11 cellular contexts compared by ENCODE assay signal in the genomic region with DNA sequence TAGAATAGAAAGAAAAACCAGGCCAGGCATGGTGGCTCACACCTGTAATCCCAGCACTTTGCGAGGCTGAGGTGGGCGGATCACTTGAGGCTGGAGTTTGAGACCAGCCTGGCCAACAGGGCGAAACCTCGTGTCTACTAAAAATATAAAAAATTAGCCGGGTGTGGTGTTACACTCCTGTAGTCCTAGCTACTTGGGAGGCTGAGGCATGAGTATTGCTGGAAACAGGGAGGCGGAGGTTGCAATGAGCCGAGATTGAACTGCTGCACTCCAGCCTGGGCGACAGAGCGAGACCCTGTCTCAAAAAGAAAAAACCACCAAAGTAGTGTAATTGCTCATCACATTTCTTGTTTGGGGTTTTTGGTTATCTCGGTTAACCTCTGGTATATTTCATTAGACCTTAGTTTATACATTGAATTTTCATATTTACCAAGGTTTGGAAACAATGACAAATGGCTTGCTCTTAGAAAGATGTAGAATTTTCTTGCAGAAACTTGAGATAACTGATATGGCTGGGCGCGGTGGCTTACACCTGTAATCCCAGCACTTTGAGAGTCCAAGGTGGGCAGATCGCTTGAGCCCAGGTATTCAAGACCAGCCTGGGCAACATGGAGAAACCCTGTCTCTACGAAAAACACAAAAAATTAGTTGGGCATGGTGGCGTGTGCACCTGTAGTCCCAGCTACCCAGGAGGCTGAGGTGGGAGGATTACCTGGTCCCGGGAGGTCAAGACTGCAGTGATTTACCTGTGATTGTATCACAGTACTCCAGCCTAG. TPM values are rescaled to one million over a fixed set of nuclear protein-coding genes. Genes with fewer than 3 reads are reported as not detected.
A peak's percentile ranks its signal among the peaks of the same experiment; 100 is the strongest.
DNase-seq lines count a peak whose midpoint lies in the region; ATAC-seq and FAIRE-seq lines count a peak whose summit lies in the region.
"Had no signal": no experiment of that assay in that cellular context is flagged by ENCODE, and none has a peak within 500 bp of the region (broad histone marks: within the 10 kb centered on the region; RNA-seq: fewer than 3 reads in every experiment).

No MANE protein-coding gene starts in this region.

- no peaks in the 10 kb centered on the region for H3K79me1 ChIP-seq in trophoblast cell (ENCODE audit: low read length)

- H3K9ac ChIP-seq in trophoblast cell (ENCODE audit: low read length), result no peak overlapping the region

- no peak overlapping the region for H2AK5ac ChIP-seq in trophoblast cell (ENCODE audit: low read length)

- no peak for FAIRE-seq in frontal cortex (lab: Jason Lieb, UNC)
- FAIRE-seq: A549 had no signal

- H3K4me2 ChIP-seq in trophoblast cell (ENCODE audit: low read length), result no peak overlapping the region
- H3K4me2 ChIP-seq: A549 had no signal

- no peaks in the 10 kb centered on the region for H3K4me1 ChIP-seq in trophoblast cell (ENCODE audit: control insufficient read depth in 1 of 2, insufficient read depth in 2 of 2, low read length in 2 of 2)

- peak; percentile 15 for DNase-seq in activated CD4-positive, alpha-beta T cell treated with anti-CD3 and anti-CD28 coated beads, Interleukin-2, amount 50 U/mL, for 48 hours
- DNase-seq in activated CD4-positive, alpha-beta T cell treated with anti-CD3 and anti-CD28 coated beads for 48 hours, result no peak
- no peak for DNase-seq in trophoblast cell
- DNase-seq in frontal cortex (ENCODE audit: low spot score in 2 of 2), result no peak
- no peak for DNase-seq in NCI-H2081 treated with DMSO at 0.1 percent for 48 hours (lab: John Stamatoyannopoulos, UW)
- DNase-seq in NCI-H345 (lab: John Stamatoyannopoulos, UW), result no peak
- DNase-seq: activated naive CD8-positive, alpha-beta T cell treated with anti-CD3 and anti-CD28 coated beads, Interleukin-2, amount 10 ng/mL, durations not matched to agents 7 days and 5 days had no signal

- H3K18ac ChIP-seq in trophoblast cell (ENCODE audit: low read length), result no peak overlapping the region

- H3K27ac ChIP-seq in trophoblast cell (ENCODE audit: low read depth, low read length), result no peak overlapping the region
- H3K27ac ChIP-seq: A549, skin epidermis had no signal

- no peak overlapping the region for H3K23ac ChIP-seq in trophoblast cell (ENCODE audit: low read length)

- H3K9me3 ChIP-seq in trophoblast cell (ENCODE audit: insufficient read depth, low read depth, low read length), result no peaks in the 10 kb centered on the region
- H3K9me3 ChIP-seq: A549 had no signal

- ATAC-seq in GM21717 (IDR thresholded peaks at IDR 0.05; ENCODE audit: unreplicated experiment) (peak; percentile 74), HG03460 (IDR thresholded peaks at IDR 0.05; ENCODE audit: unreplicated experiment) (peak; percentile 68)
- ATAC-seq: A549 had no signal

- H4K12ac ChIP-seq in trophoblast cell (ENCODE audit: low read depth, low read length), result no peak overlapping the region

- no peak overlapping the region for H4K91ac ChIP-seq in trophoblast cell (ENCODE audit: low read depth, low read length)

- no peak overlapping the region for H2BK120ac ChIP-seq in trophoblast cell (ENCODE audit: insufficient read depth, low read length, poor library complexity)

- H3K14ac ChIP-seq in trophoblast cell (ENCODE audit: low read length), result no peak overlapping the region

- H3K4ac ChIP-seq in trophoblast cell (ENCODE audit: low read depth, low read length), result peak overlapping the region; percentile 48

- H3K4me3 ChIP-seq in trophoblast cell (ENCODE audit: low read depth, low read length), result no peak overlapping the region
- H3K4me3 ChIP-seq: A549, skin epidermis had no signal

- H2BK12ac ChIP-seq in trophoblast cell (ENCODE audit: low read length), result no peak overlapping the region

- H3K36me3 ChIP-seq in trophoblast cell (ENCODE audit: control insufficient read depth in 1 of 2, insufficient read depth in 2 of 2, low read length in 2 of 2), result peaks cover 11 to 17% of the 10 kb centered on the region in 2 experiments

- no peaks in the 10 kb centered on the region for H3K27me3 ChIP-seq in trophoblast cell (ENCODE audit: insufficient read depth, low read length)

- WGBS in trophoblast cell (ENCODE audit: extremely low coverage, insufficient coverage, insufficient read length), result no CpG with 5 or more reads among the region's 16 CpGs

- H3K79me2 ChIP-seq in trophoblast cell (ENCODE audit: control insufficient read depth, insufficient read depth, low read length, poor library complexity), result peaks cover 4% of the 10 kb centered on the region

- no peak overlapping the region for H4K8ac ChIP-seq in trophoblast cell (ENCODE audit: low read depth, low read length)

- no peak overlapping the region for H2BK5ac ChIP-seq in trophoblast cell (ENCODE audit: low read depth, low read length, poor library complexity)

- no peak overlapping the region for H2AFZ ChIP-seq in trophoblast cell (ENCODE audit: insufficient read depth, low read length, poor library complexity)

RNA-seq across cellular contexts. Expression of a gene that starts 14.2 kb away (rescaled TPM):
- polyA plus RNA-seq in trophoblast cell (2013), result 49.2 and 50.3 TPM in 2 replicates
- 102 TPM for total RNA-seq in frontal cortex

Comparison
In these comparisons a context has a peak if more than half of its experiments do, and no peak if none do; other contexts are left out.
1. DNase-seq: peak in activated CD4-positive, alpha-beta T cell treated with anti-CD3 and anti-CD28 coated beads, Interleukin-2, amount 50 U/mL, for 48 hours (2 of 2); none in activated CD4-positive, alpha-beta T cell treated with anti-CD3 and anti-CD28 coated beads for 48 hours (single experiment), trophoblast cell (0 of 2), frontal cortex (0 of 2), NCI-H2081 treated with DMSO at 0.1 percent for 48 hours (single experiment) and NCI-H345 (single experiment).